ENCODE assay signal across 22 cellular contexts in genomic region chr12:58725400-58726105, GRCh38.
DNase-seq lines count a peak whose midpoint lies in the region; ATAC-seq, FAIRE-seq and TF ChIP-seq lines count a peak whose summit lies in the region.
"Had no signal": no experiment of that assay in that cellular context is flagged by ENCODE, and none has a peak within 500 bp of the region (broad histone marks: within the 10 kb centered on the region; RNA-seq: fewer than 3 reads in every experiment).

No MANE protein-coding gene starts in this region.

- no peak overlapping the region for H3K4me2 ChIP-seq in K562 (ENCODE audit: insufficient read depth, low read length)

- CTCF ChIA-PET in K562 (lab: Yijun Ruan, JAX; ENCODE audit: low intra/inter-chr PET ratio), result no interaction called here

- TF ChIP-seq EP300 in K562 (IDR thresholded peaks at IDR 0.05; ENCODE audit: low read length) (no peak), transverse colon (IDR thresholded peaks at IDR 0.05; ENCODE audit: low read depth) (no peak)

- H3K9ac ChIP-seq in K562 (ENCODE audit: insufficient read depth in 1 of 2, low read depth in 2 of 2, low read length in 2 of 2), result no peak overlapping the region

- intact Hi-C loops in K562 (cut with micrococcal nuclease), result no loop called here
- intact Hi-C loops in right lobe of liver (cut with DNase I), result no loop called here
- intact Hi-C loops in transverse colon (cut with DNase I; ENCODE audit: low total_unique reads), result no loop called here

- in situ Hi-C loops in K562 (cut with MboI), result no loop called here
- in situ Hi-C loops in transverse colon (cut with MboI; ENCODE audit: low pct_ligation_motif_present in 1 of 4, low pct_unique_long_range_greater_than_20kb in 1 of 4, low sequenced_read_pairs in 3 of 4), result no loop called here

- TF ChIP-seq POLR2A in K562 (conservative IDR thresholded peaks at IDR 0.05), result no peak
- no peak for TF ChIP-seq POLR2A in right lobe of liver (IDR thresholded peaks at IDR 0.05)
- no peak for TF ChIP-seq POLR2A in transverse colon (IDR thresholded peaks at IDR 0.05)

- H3K9me1 ChIP-seq in K562 (ENCODE audit: control insufficient read depth, insufficient read depth, low read length), result no peaks in the 10 kb centered on the region

- no peak for TF ChIP-seq CTCF in AG10803 (conservative IDR thresholded peaks at IDR 0.05; ENCODE audit: low read length)
- TF ChIP-seq CTCF in K562 (IDR thresholded peaks at IDR 0.05 in 2 of 3, conservative IDR thresholded peaks at IDR 0.05 in 1 of 3; ENCODE audit: insufficient read depth in 2 of 3, low read depth in 1 of 3, low read length in 3 of 3), result no peak
- no peak for TF ChIP-seq CTCF in right lobe of liver (IDR thresholded peaks at IDR 0.05)
- no peak for TF ChIP-seq CTCF in transverse colon (IDR thresholded peaks at IDR 0.05)

- no peaks in the 10 kb centered on the region for H3K4me1 ChIP-seq in K562 (replicated peaks in 1 of 2; ENCODE audit: control insufficient read depth in 2 of 2, insufficient read depth in 2 of 2, low read length in 2 of 2)
- H3K4me1 ChIP-seq in right lobe of liver, result no peaks in the 10 kb centered on the region
- H3K4me1 ChIP-seq in transverse colon, result no peaks in the 10 kb centered on the region
- H3K4me1 ChIP-seq: BE2C, Caco-2 had no signal

- H3K9me3 ChIP-seq in K562 (replicated peaks; ENCODE audit: control insufficient read depth, insufficient read depth, low read depth, low read length), result peaks cover 2% of the 10 kb centered on the region; the same call in 1 of the 2 replicates
- no peaks in the 10 kb centered on the region for H3K9me3 ChIP-seq in right lobe of liver
- no peaks in the 10 kb centered on the region for H3K9me3 ChIP-seq in transverse colon
- H3K9me3 ChIP-seq: BE2C, Caco-2 had no signal

- WGBS in K562 (ENCODE audit: insufficient coverage, low coverage, missing lambda C conversion rate), result 2% methylated on average over 5 of the region's 5 CpGs
- WGBS in right lobe of liver (ENCODE audit: insufficient coverage, low coverage, low lambda C conversion rate, missing lambda C conversion rate), result 37% methylated on average over 5 of the region's 5 CpGs
- 63 to 64% methylated on average over 5 of the region's 5 CpGs for WGBS in transverse colon (ENCODE audit: low coverage in 1 of 2), 2 donors

- peak; percentile 50 for DNase-seq in AG10803 (ENCODE audit: low read depth)
- no peak for DNase-seq in K562 (ENCODE audit: extremely low read depth in 1 of 4, low spot score in 3 of 4)
- DNase-seq in fibroblast of peridontal ligament (ENCODE audit: extremely low read depth), result peak; percentile 73
- no peak for DNase-seq in right lobe of liver
- DNase-seq in transverse colon, result no peak
- no peak for DNase-seq in NCI-H82 (lab: John Stamatoyannopoulos, UW)
- DNase-seq: 8988T; BE2C; C1 segment of cervical spinal cord; Caco-2; CD4-positive, CD25-positive, alpha-beta regulatory T cell; CD8-positive, alpha-beta memory T cell; GOT3; H7; HFFc6 had no signal

- H3K27ac ChIP-seq in K562 (ENCODE audit: extremely low read depth, low read depth, low read length) (no peak overlapping the region), right lobe of liver (no peak overlapping the region), transverse colon (no peak overlapping the region)

- H3K36me3 ChIP-seq in K562 (ENCODE audit: control insufficient read depth, insufficient read depth, low read length) (no peaks in the 10 kb centered on the region), right lobe of liver (no peaks in the 10 kb centered on the region), transverse colon (no peaks in the 10 kb centered on the region)
- H3K36me3 ChIP-seq: BE2C had no signal

- ATAC-seq in K562 (no peak), right lobe of liver (peak; percentile 41 to 84 (median 64)), GM19455 (IDR thresholded peaks at IDR 0.05; ENCODE audit: unreplicated experiment) (no peak)
- ATAC-seq: HCT116 had no signal

- FAIRE-seq in K562 (lab: Jason Lieb, UNC), result no peak
- FAIRE-seq: D721Med, G401.6, GM12891, GM18507, HTR-8/SVneo had no signal

- H3K79me2 ChIP-seq in K562 (ENCODE audit: control insufficient read depth, insufficient read depth, low read length), result no peaks in the 10 kb centered on the region

- no peak for TF ChIP-seq RAD21 in K562 (CRISPR knock-in tag; conservative IDR thresholded peaks at IDR 0.05 in 1 of 2, IDR thresholded peaks at IDR 0.05 in 1 of 2)

- POLR2A ChIA-PET in K562 (lab: Yijun Ruan, JAX), result no interaction called here

- H2AFZ ChIP-seq in K562 (ENCODE audit: low read depth, low read length), result no peak overlapping the region

- no TSS peak for BruUV-seq in K562 (replicated peaks; lab: Mats Ljungman, UMichigan)

- H3K27me3 ChIP-seq in K562 (ENCODE audit: control insufficient read depth in 2 of 2, insufficient read depth in 2 of 2, low read length in 2 of 2) (no peaks in the 10 kb centered on the region), right lobe of liver (no peaks in the 10 kb centered on the region), transverse colon (no peaks in the 10 kb centered on the region)
- H3K27me3 ChIP-seq: BE2C had no signal

- H3K4me3 ChIP-seq in AG10803 (ENCODE audit: low read length), result peak overlapping the region; percentile 1
- no peak overlapping the region for H3K4me3 ChIP-seq in K562
- H3K4me3 ChIP-seq in right lobe of liver, result no peak overlapping the region
- H3K4me3 ChIP-seq in transverse colon, result no peak overlapping the region

- no peaks in the 10 kb centered on the region for H4K20me1 ChIP-seq in K562 (replicated peaks; ENCODE audit: control insufficient read depth, insufficient read depth, low read length)

TF ChIP-seq in K562, 482 proteins besides CTCF, POLR2A, EP300 and RAD21:
- TF ChIP-seq POLR2H (tag; IDR thresholded peaks at IDR 0.05; ENCODE audit: low read depth) (no peak), MAFF (IDR thresholded peaks at IDR 0.05; ENCODE audit: low read length) (peak; percentile 8; the same call in 1 of the 2 replicates)

Comparison
In these comparisons a context has a peak if more than half of its experiments do, and no peak if none do; other contexts are left out.
1. DNase-seq: peak in AG10803 (single experiment) and fibroblast of peridontal ligament (single experiment); none in K562 (0 of 4), right lobe of liver (0 of 3), transverse colon (single experiment) and NCI-H82 (single experiment).
2. ATAC-seq: peak in right lobe of liver (4 of 4); none in K562 (single experiment) and GM19455 (single experiment).